25 cellular contexts compared by ENCODE assay signal in the genomic region with DNA sequence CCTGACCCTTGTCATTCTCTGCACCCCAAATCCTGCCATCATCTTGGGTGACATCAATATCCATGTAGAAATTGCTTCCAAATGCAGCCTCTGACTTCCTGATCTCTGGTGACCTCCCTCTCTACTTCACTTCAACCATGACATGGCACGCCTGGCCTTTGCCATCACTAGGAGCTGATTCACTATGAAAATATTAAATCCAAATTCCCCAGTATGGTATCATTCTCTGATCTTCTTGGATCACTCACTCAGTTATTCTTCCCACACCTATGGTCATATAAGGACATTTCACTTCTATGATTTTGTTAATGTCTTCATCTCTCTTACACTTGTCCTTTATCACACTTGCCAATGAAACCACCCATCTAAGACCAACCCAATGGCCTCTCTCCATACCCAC.
A peak's percentile ranks its signal among the peaks of the same experiment; 100 is the strongest.
DNase-seq lines count a peak whose midpoint lies in the region; ATAC-seq and TF ChIP-seq lines count a peak whose summit lies in the region.
"Had no signal": no experiment of that assay in that cellular context is flagged by ENCODE, and none has a peak within 500 bp of the region (broad histone marks: within the 10 kb centered on the region; RNA-seq: fewer than 3 reads in every experiment).

No MANE protein-coding gene starts in this region.

- H3K36me3 Mint-ChIP-seq in naive thymus-derived CD8-positive, alpha-beta T cell, result peaks cover 13 to 37% (median 33%) of the 10 kb centered on the region in 3 donors

- no peak for ATAC-seq in naive thymus-derived CD8-positive, alpha-beta T cell
- ATAC-seq: activated CD4-positive, CD25-positive, alpha-beta regulatory T cell treated with anti-CD3 and anti-CD28 coated beads, Interleukin-2, amount 50 U/mL, for 24 hours; gastrocnemius medialis; GM23338; stimulated activated effector memory CD8-positive, alpha-beta T cell treated with anti-CD3 and anti-CD28 coated beads, Interleukin-12 subunit alpha, Interleukin-12 subunit beta, amount 100 ng/mL, for 72 hours had no signal

- no peak overlapping the region for H3K27ac Mint-ChIP-seq in naive thymus-derived CD8-positive, alpha-beta T cell
- H3K27ac Mint-ChIP-seq: activated CD4-positive, alpha-beta memory T cell treated with anti-CD3 and anti-CD28 coated beads, Interleukin-2, amount 10 ng/mL, durations not matched to agents 7 days and 5 days; dendritic cell treated with granulocyte-macrophage colony-stimulating factor and Interleukin-4, amounts not matched to agents 40 ng/mL and 50 ng/mL, for 4 days; GM23338; IgD-negative memory B cell; stimulated activated effector memory CD8-positive, alpha-beta T cell treated with anti-CD3 and anti-CD28 coated beads, Interleukin-12 subunit alpha, Interleukin-12 subunit beta, amount 100 ng/mL, for 72 hours had no signal

- no peak overlapping the region for H3K4me3 ChIP-seq in epithelial cell of proximal tubule (ENCODE audit: low read depth, low read length)
- H3K4me3 ChIP-seq: gastrocnemius medialis, GM23338, suprapubic skin had no signal

- H3K4me3 Mint-ChIP-seq in naive thymus-derived CD8-positive, alpha-beta T cell, result no peak overlapping the region
- H3K4me3 Mint-ChIP-seq: activated CD4-positive, alpha-beta memory T cell treated with anti-CD3 and anti-CD28 coated beads, Interleukin-2, amount 10 ng/mL, durations not matched to agents 7 days and 5 days; dendritic cell treated with granulocyte-macrophage colony-stimulating factor and Interleukin-4, amounts not matched to agents 40 ng/mL and 50 ng/mL, for 4 days; GM23338; IgD-negative memory B cell; stimulated activated effector memory CD8-positive, alpha-beta T cell treated with anti-CD3 and anti-CD28 coated beads, Interleukin-12 subunit alpha, Interleukin-12 subunit beta, amount 100 ng/mL, for 72 hours had no signal

- TF ChIP-seq CTCF in epithelial cell of proximal tubule (conservative IDR thresholded peaks at IDR 0.05; ENCODE audit: low read depth, low read length), result no peak

- no peaks in the 10 kb centered on the region for H3K27me3 Mint-ChIP-seq in naive thymus-derived CD8-positive, alpha-beta T cell
- H3K27me3 Mint-ChIP-seq: activated CD4-positive, alpha-beta memory T cell treated with anti-CD3 and anti-CD28 coated beads, Interleukin-2, amount 10 ng/mL, durations not matched to agents 7 days and 5 days; dendritic cell treated with granulocyte-macrophage colony-stimulating factor and Interleukin-4, amounts not matched to agents 40 ng/mL and 50 ng/mL, for 4 days; IgD-negative memory B cell had no signal

- H3K4me1 Mint-ChIP-seq in naive thymus-derived CD8-positive, alpha-beta T cell, result no peaks in the 10 kb centered on the region
- H3K4me1 Mint-ChIP-seq: activated CD4-positive, alpha-beta memory T cell treated with anti-CD3 and anti-CD28 coated beads, Interleukin-2, amount 10 ng/mL, durations not matched to agents 7 days and 5 days; IgD-negative memory B cell; stimulated activated effector memory CD8-positive, alpha-beta T cell treated with anti-CD3 and anti-CD28 coated beads, Interleukin-12 subunit alpha, Interleukin-12 subunit beta, amount 100 ng/mL, for 72 hours had no signal

- DNase-seq in ELR (ENCODE audit: low read depth) (peak; percentile 81), M059J (ENCODE audit: low read depth) (peak; percentile 79), epithelial cell of proximal tubule (ENCODE audit: low read depth) (peak; percentile 35), renal cortical epithelial cell (ENCODE audit: low read depth) (peak; percentile 27), NCI-H1092 treated with DMSO at 0.1 percent for 48 hours (lab: John Stamatoyannopoulos, UW) (no peak), MV-4-11 (lab: John Stamatoyannopoulos, UW) (no peak)
- no peak for DNase-seq in naive thymus-derived CD8-positive, alpha-beta T cell
- DNase-seq: activated CD4-positive, alpha-beta memory T cell treated with anti-CD3 and anti-CD28 coated beads, Interleukin-2, amount 10 ng/mL, durations not matched to agents 7 days and 5 days; activated naive CD4-positive, alpha-beta T cell treated with Interleukin-2 at 50 U/mL for 16 hours; activated T-cell treated with anti-CD3 and anti-CD28 coated beads, Interleukin-2, amount 50 U/mL, for 1 hour; amniotic stem cell; DMS79; gastrocnemius medialis; NCI-H187; NCI-H226; NCI-H82; SHP77 treated with DMSO at 0.1 percent for 48 hours; small intestine; stimulated activated CD4-positive, alpha-beta T cell treated with anti-CD3 and anti-CD28 coated beads, Interleukin-2, amount 100 ng/mL, for 24 hours had no signal

- H3K9me3 Mint-ChIP-seq in naive thymus-derived CD8-positive, alpha-beta T cell, result peaks cover 0 to 7% (median 0%) of the 10 kb centered on the region in 9 donors
- H3K9me3 Mint-ChIP-seq: activated CD4-positive, alpha-beta memory T cell treated with anti-CD3 and anti-CD28 coated beads, Interleukin-2, amount 10 ng/mL, durations not matched to agents 7 days and 5 days; dendritic cell treated with granulocyte-macrophage colony-stimulating factor and Interleukin-4, amounts not matched to agents 40 ng/mL and 50 ng/mL, for 4 days; GM23338; stimulated activated effector memory CD8-positive, alpha-beta T cell treated with anti-CD3 and anti-CD28 coated beads, Interleukin-12 subunit alpha, Interleukin-12 subunit beta, amount 100 ng/mL, for 72 hours had no signal

- POLR2A ChIA-PET in naive thymus-derived CD8-positive, alpha-beta T cell (lab: Charles Lee), result no interaction called here

Comparison
In these comparisons a context has a peak if more than half of its experiments do, and no peak if none do; other contexts are left out.
1. DNase-seq: peak in ELR (single experiment), M059J (single experiment), epithelial cell of proximal tubule (single experiment) and renal cortical epithelial cell (single experiment); none in NCI-H1092 treated with DMSO at 0.1 percent for 48 hours (single experiment), MV-4-11 (single experiment) and naive thymus-derived CD8-positive, alpha-beta T cell (0 of 10).